Comparison of ENCODE assay signal across 25 cellular contexts in genomic region chr1:20712210-20712577, GRCh38.
DNase-seq lines count a peak whose midpoint lies in the region; ATAC-seq lines count a peak whose summit lies in the region.
"Had no signal": no experiment of that assay in that cellular context is flagged by ENCODE, and none has a peak within 500 bp of the region (broad histone marks: within the 10 kb centered on the region; RNA-seq: fewer than 3 reads in every experiment).

No MANE protein-coding gene starts in this region.

- ATAC-seq in stimulated activated naive CD8-positive, alpha-beta T cell treated with anti-CD3 and anti-CD28 coated beads, Interleukin-15, Interleukin-2, amounts not matched to agents 100 U/mL and 50 U/mL, for 24 hours = peak; percentile 7
- ATAC-seq in stimulated activated naive CD8-positive, alpha-beta T cell treated with anti-CD3 and anti-CD28 coated beads, Interleukin-15, amount 100 ng/mL, for 72 hours = no peak
- ATAC-seq in GM18511 (IDR thresholded peaks at IDR 0.05; ENCODE audit: unreplicated experiment) (no peak), GM21737 (IDR thresholded peaks at IDR 0.05; ENCODE audit: unreplicated experiment) (no peak)
- ATAC-seq: lower lobe of right lung, mucosa of descending colon had no signal

- H3K27ac Mint-ChIP-seq in stimulated activated naive CD8-positive, alpha-beta T cell treated with anti-CD3 and anti-CD28 coated beads, Interleukin-15, amount 100 ng/mL, for 72 hours = no peak overlapping the region
- H3K27ac Mint-ChIP-seq: activated CD4-positive, alpha-beta memory T cell treated with anti-CD3 and anti-CD28 coated beads, Interleukin-2, amount 10 ng/mL, durations not matched to agents 7 days and 5 days; GM23338; nephron had no signal

- peak overlapping the region; percentile 31 for H3K27ac ChIP-seq in angular gyrus (ENCODE audit: low read depth, low read length)
- H3K27ac ChIP-seq: C4-2B, lower lobe of right lung, parathyroid adenoma, right atrium auricular region, upper lobe of left lung had no signal

- H3K9me3 Mint-ChIP-seq in stimulated activated naive CD8-positive, alpha-beta T cell treated with anti-CD3 and anti-CD28 coated beads, Interleukin-15, amount 100 ng/mL, for 72 hours = no peaks in the 10 kb centered on the region
- H3K9me3 Mint-ChIP-seq: activated CD4-positive, alpha-beta memory T cell treated with anti-CD3 and anti-CD28 coated beads, Interleukin-2, amount 10 ng/mL, durations not matched to agents 7 days and 5 days; nephron had no signal

- H3K4me3 Mint-ChIP-seq in stimulated activated naive CD8-positive, alpha-beta T cell treated with anti-CD3 and anti-CD28 coated beads, Interleukin-15, amount 100 ng/mL, for 72 hours = no peak overlapping the region
- H3K4me3 Mint-ChIP-seq: activated CD4-positive, alpha-beta memory T cell treated with anti-CD3 and anti-CD28 coated beads, Interleukin-2, amount 10 ng/mL, durations not matched to agents 7 days and 5 days; GM23338; nephron had no signal

- no peak for DNase-seq in stimulated activated naive CD8-positive, alpha-beta T cell treated with anti-CD3 and anti-CD28 coated beads, Interleukin-15, Interleukin-2, amounts not matched to agents 100 U/mL and 50 U/mL, for 24 hours
- DNase-seq in stimulated activated naive CD8-positive, alpha-beta T cell treated with anti-CD3 and anti-CD28 coated beads, Interleukin-15, amount 100 ng/mL, for 72 hours = no peak
- DNase-seq in left kidney (ENCODE audit: low read depth, low spot score) (peak; percentile 29), GM19238 (ENCODE audit: insufficient read length, low spot score) (no peak)
- DNase-seq: activated CD4-positive, alpha-beta memory T cell treated with anti-CD3 and anti-CD28 coated beads, Interleukin-2, amount 10 ng/mL, durations not matched to agents 7 days and 5 days; activated CD4-positive, alpha-beta T cell treated with anti-CD3 and anti-CD28 coated beads for 1 hour; activated effector memory CD4-positive, alpha-beta T cell treated with anti-CD3 and anti-CD28 coated beads, Interleukin-2, amount 50 U/mL, for 16 hours; Caco-2; effector CD8-positive, alpha-beta T cell; lower lobe of right lung; mucosa of descending colon; NCI-H1092 treated with DMSO at 0.1 percent for 48 hours; NCI-H1930; stimulated activated CD4-positive, alpha-beta T cell treated with anti-CD3 and anti-CD28 coated beads, Interleukin-2, amount 100 ng/mL, for 48 hours; T-helper 2 cell; upper lobe of left lung had no signal

- H3K27me3 Mint-ChIP-seq in stimulated activated naive CD8-positive, alpha-beta T cell treated with anti-CD3 and anti-CD28 coated beads, Interleukin-15, amount 100 ng/mL, for 72 hours = peaks cover 26% of the 10 kb centered on the region
- H3K27me3 Mint-ChIP-seq: brain had no signal

- H3K4me1 Mint-ChIP-seq in stimulated activated naive CD8-positive, alpha-beta T cell treated with anti-CD3 and anti-CD28 coated beads, Interleukin-15, amount 100 ng/mL, for 72 hours = peaks cover 10% of the 10 kb centered on the region
